In the genomic region with DNA sequence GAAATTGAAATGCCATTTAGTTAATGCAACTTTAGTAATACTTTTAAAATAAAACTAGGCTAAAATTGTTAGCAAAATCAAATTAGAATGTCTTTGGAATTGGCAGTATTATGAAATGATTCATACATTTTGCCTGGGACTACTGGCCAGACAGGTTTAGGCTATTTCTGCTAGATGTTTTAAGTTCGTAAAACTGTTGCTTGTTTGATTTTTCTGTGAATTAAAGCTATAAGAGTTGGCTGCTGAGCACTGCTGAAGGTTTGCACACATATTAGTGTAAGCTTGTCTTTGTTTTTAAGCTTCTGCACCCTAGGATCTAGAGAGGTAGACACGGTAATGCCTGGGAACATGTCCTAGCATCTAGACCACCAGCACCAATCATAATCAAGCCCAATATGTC, we compare ENCODE assay signal across 24 cellular contexts.
"Had no signal": no experiment of that assay in that cellular context is flagged by ENCODE, and none has a peak within 500 bp of the region (broad histone marks: within the 10 kb centered on the region; RNA-seq: fewer than 3 reads in every experiment).

No MANE protein-coding gene starts in this region.

- H3K9me3 ChIP-seq: suprapubic skin, testis, thoracic aorta, thyroid gland, transverse colon, upper lobe of right lung, uterus, vagina had no signal

- H3K27ac ChIP-seq: stomach, suprapubic skin, testis, thoracic aorta, thyroid gland, tibial artery, tibial nerve, transverse colon, upper lobe of left lung, upper lobe of right lung, uterus, vagina had no signal

- DNase-seq: stimulated activated CD4-positive, alpha-beta T cell treated with anti-CD3 and anti-CD28 coated beads, Interleukin-2, amount 100 ng/mL, for 48 hours; stimulated activated CD4-positive, alpha-beta T cell treated with anti-CD3 and anti-CD28 coated beads, Interleukin-4, amount 100 ng/mL, for 1 hour; stimulated activated CD4-positive, alpha-beta T cell treated with anti-CD3 and anti-CD28 coated beads, Interleukin-4, amount 100 ng/mL, for 24 hours; stimulated activated CD4-positive, alpha-beta T cell treated with anti-CD3 and anti-CD28 coated beads, Interleukin-4, amount 100 ng/mL, for 4 hours; stimulated activated CD8-positive, alpha-beta memory T cell treated with anti-CD3 and anti-CD28 coated beads, Interleukin-4, amount 100 ng/mL, for 48 hours; stimulated activated naive B cell treated with anti-CD40 and anti-IgM and Interleukin-4, amounts not matched to agents 10 μg/mL and 1 μg/mL and 100 μg/mL, for 72 hours; stimulated activated naive CD4-positive, alpha-beta T cell; stimulated activated naive CD4-positive, alpha-beta T cell treated with Interleukin-2 at 50 U/mL for 16 hours; stimulated activated naive CD8-positive, alpha-beta T cell treated with anti-CD3 and anti-CD28 coated beads, Interleukin-15, amount 100 ng/mL, for 72 hours; stimulated activated naive CD8-positive, alpha-beta T cell treated with anti-CD3 and anti-CD28 coated beads, Interleukin-15, Interleukin-2, amounts not matched to agents 100 U/mL and 50 U/mL, for 24 hours; stomach; substantia nigra; testis; thyroid gland; tibial artery; transverse colon; trophoblast cell; upper lobe of left lung; upper lobe of right lung; uterus had no signal

- H3K4me1 ChIP-seq: stomach, suprapubic skin, testis, thyroid gland, tibial artery, tibial nerve, transverse colon, upper lobe of left lung, upper lobe of right lung, uterus, vagina had no signal

- H3K36me3 ChIP-seq: stomach, suprapubic skin, thoracic aorta, thyroid gland, tibial artery, tibial nerve, transverse colon, upper lobe of left lung, upper lobe of right lung, uterus, vagina had no signal

- H3K4me3 ChIP-seq: stomach, suprapubic skin, testis, thoracic aorta, thyroid gland, tibial artery, tibial nerve, transverse colon, upper lobe of left lung, upper lobe of right lung, uterus, vagina had no signal
